ENCODE assay signal across 1 cellular context in genomic region chr19:35168261-35168660, GRCh38.
TF ChIP-seq lines count a peak whose summit lies in the region.

No MANE protein-coding gene starts in this region.

TF ChIP-seq in HCT116, 20 proteins besides CTCF, POLR2A, EP300 and RAD21:
- peak; percentile 38 for TF ChIP-seq SP1 (IDR thresholded peaks at IDR 0.05; ENCODE audit: low read depth)
- no peak for TF ChIP-seq POLR2AphosphoS5 (IDR thresholded peaks at IDR 0.05; ENCODE audit: low read depth, low read length)
- TF ChIP-seq JUND (IDR thresholded peaks at IDR 0.05), result peak; percentile 49; the same call in 1 of the 2 replicates
